9 cellular contexts compared by ENCODE assay signal in the genomic region with DNA sequence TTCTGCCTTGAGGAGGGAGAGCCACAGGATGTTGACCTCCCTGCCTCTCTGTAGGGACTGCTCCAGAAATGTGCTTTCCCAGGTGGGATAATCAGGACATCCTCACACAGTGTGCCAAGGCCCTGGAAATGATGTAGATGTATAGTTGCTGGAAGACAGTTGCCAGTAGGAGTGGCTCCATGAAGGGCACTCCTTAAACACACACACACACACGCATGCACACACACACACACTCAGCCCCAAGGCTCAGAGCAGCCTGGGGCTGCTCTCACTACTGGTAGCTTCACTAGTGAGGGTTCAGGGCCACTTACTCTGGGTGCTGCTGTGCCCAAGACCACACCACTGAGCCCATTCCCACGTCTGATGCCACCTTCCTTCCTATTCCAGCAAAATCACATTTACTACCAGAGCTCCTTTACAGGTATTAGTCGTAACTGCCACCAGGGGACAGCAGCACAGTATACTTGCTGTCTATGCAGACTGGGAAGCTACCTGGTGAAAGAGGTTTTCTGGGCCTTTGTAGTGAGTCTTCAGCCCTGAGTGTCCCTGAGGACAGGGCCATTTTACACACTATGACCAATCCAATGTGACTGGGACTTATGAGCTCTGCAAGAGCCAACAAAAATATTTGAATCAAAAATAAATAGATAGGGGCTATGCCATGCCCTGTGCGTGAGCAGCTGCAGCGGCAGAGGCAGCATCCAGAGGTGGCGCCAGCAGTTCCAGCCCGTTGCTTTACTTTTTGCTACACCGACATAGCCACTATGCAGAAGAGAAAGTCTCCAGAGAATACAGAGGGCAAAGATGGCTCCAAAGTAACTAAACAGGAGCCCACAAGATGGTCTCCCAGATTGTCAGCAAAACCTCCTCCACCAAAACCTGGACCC. TPM values are rescaled to one million over a fixed set of nuclear protein-coding genes. Genes with fewer than 3 reads are reported as not detected.
A peak's percentile ranks its signal among the peaks of the same experiment; 100 is the strongest.
DNase-seq lines count a peak whose midpoint lies in the region; ATAC-seq, FAIRE-seq and TF ChIP-seq lines count a peak whose summit lies in the region.
"Had no signal": no experiment of that assay in that cellular context is flagged by ENCODE, and none has a peak within 500 bp of the region (broad histone marks: within the 10 kb centered on the region; RNA-seq: fewer than 3 reads in every experiment).

No MANE protein-coding gene starts in this region.

- H3K27me3 Mint-ChIP-seq in glutamatergic neuron (ENCODE audit: unreplicated experiment), result peaks cover 2% of the 10 kb centered on the region

- no peaks in the 10 kb centered on the region for H3K4me1 Mint-ChIP-seq in glutamatergic neuron (ENCODE audit: low read depth, unreplicated experiment)

- peaks cover 3% of the 10 kb centered on the region; the same call in 1 of the 2 replicates for H3K9me3 ChIP-seq in AG04450 (ENCODE audit: control insufficient read depth, insufficient read depth, low read length)
- H3K9me3 ChIP-seq: heart left ventricle had no signal

- TF ChIP-seq CTCF in AG04450 (IDR thresholded peaks at IDR 0.05; ENCODE audit: low read depth, low read length) (no peak), GM12875 (IDR thresholded peaks at IDR 0.05; ENCODE audit: borderline replicate concordance, insufficient read depth, low read depth, low read length) (peak; percentile 62), glutamatergic neuron (IDR thresholded peaks at IDR 0.05; ENCODE audit: partially characterized antibody, unreplicated experiment) (no peak)

- H3K4me3 Mint-ChIP-seq in glutamatergic neuron (ENCODE audit: unreplicated experiment), result no peak overlapping the region

- CTCF ChIA-PET in AG04450 (lab: Charles Lee), result interaction anchor here (0.9 kb wide), 1 partner anchor 60 kb away, joined by 3 read pairs; no protein-coding TSS in a partner anchor

- no peak for ATAC-seq in GM21619 (IDR thresholded peaks at IDR 0.05; ENCODE audit: unreplicated experiment)
- ATAC-seq in HG02763 (IDR thresholded peaks at IDR 0.05; ENCODE audit: unreplicated experiment), result no peak
- ATAC-seq in GM19397 (IDR thresholded peaks at IDR 0.05; ENCODE audit: unreplicated experiment), result no peak

- H3K4me3 ChIP-seq in AG04450 (ENCODE audit: low read depth, low read length) (no peak overlapping the region), GM12875 (ENCODE audit: low read depth, low read length) (no peak overlapping the region)
- H3K4me3 ChIP-seq: heart left ventricle had no signal

- no peak overlapping the region for H3K27ac Mint-ChIP-seq in glutamatergic neuron (ENCODE audit: unreplicated experiment)

- POLR2A ChIA-PET in AG04450 (lab: Yijun Ruan, JAX), result no interaction called here

- peak overlapping the region; percentile 21 for H3K27ac ChIP-seq in AG04450 (ENCODE audit: low read depth, low read length)
- H3K27ac ChIP-seq: heart left ventricle had no signal

- no peaks in the 10 kb centered on the region for H3K36me3 Mint-ChIP-seq in glutamatergic neuron (ENCODE audit: unreplicated experiment)

- DNase-seq in AG04450 (ENCODE audit: low read depth, low spot score), result no peak
- peak; percentile 12 for DNase-seq in RCC 7860 (ENCODE audit: low spot score)
- DNase-seq in fibroblast of peridontal ligament (ENCODE audit: extremely low read depth), result peak; percentile 4
- no peak for DNase-seq in glutamatergic neuron
- DNase-seq: heart left ventricle had no signal

- no peak for FAIRE-seq in RCC 7860 (lab: Jason Lieb, UNC)

- H3K27me3 ChIP-seq in AG04450 (ENCODE audit: control insufficient read depth, insufficient read depth, low read length), result no peaks in the 10 kb centered on the region

- H3K9me3 Mint-ChIP-seq in glutamatergic neuron (ENCODE audit: unreplicated experiment), result no peaks in the 10 kb centered on the region

RNA-seq across cellular contexts. Expression of a gene that starts 15.0 kb away (rescaled TPM):
- not detected in 2 replicates for polyA plus RNA-seq in AG04450 (2011; rRNA removed)
- not detected in 2 replicates for polyA minus RNA-seq in AG04450 (2011; rRNA and poly(A)+ RNA removed)
- total RNA-seq in glutamatergic neuron (ENCODE audit: unreplicated experiment), result not detected
- total RNA-seq: heart left ventricle had no signal

RNA-seq across cellular contexts. Expression of a gene that starts 39.2 kb away (rescaled TPM):
- not detected in 2 replicates for polyA plus RNA-seq in AG04450 (2011; rRNA removed)
- polyA minus RNA-seq in AG04450 (2011; rRNA and poly(A)+ RNA removed), result not detected in 2 replicates
- total RNA-seq in glutamatergic neuron (ENCODE audit: unreplicated experiment), result not detected
- total RNA-seq: heart left ventricle had no signal
- polyA plus RNA-seq: heart left ventricle had no signal

Comparison
In these comparisons a context has a peak if more than half of its experiments do, and no peak if none do; other contexts are left out.
1. DNase-seq: peak in RCC 7860 (single experiment) and fibroblast of peridontal ligament (single experiment); none in AG04450 (single experiment) and glutamatergic neuron (single experiment).